26 cellular contexts compared by ENCODE assay signal in genomic region chr14:26992403-26993115, GRCh38.
DNase-seq lines count a peak whose midpoint lies in the region; ATAC-seq, FAIRE-seq and TF ChIP-seq lines count a peak whose summit lies in the region.
"Had no signal": no experiment of that assay in that cellular context is flagged by ENCODE, and none has a peak within 500 bp of the region (broad histone marks: within the 10 kb centered on the region; RNA-seq: fewer than 3 reads in every experiment).

No MANE protein-coding gene starts in this region.

- no peak for TF ChIP-seq RAD21 in K562 (CRISPR knock-in tag; conservative IDR thresholded peaks at IDR 0.05 in 1 of 2, IDR thresholded peaks at IDR 0.05 in 1 of 2)

- H3K9ac ChIP-seq in K562 (ENCODE audit: insufficient read depth in 1 of 2, low read depth in 2 of 2, low read length in 2 of 2), result no peak overlapping the region
- H3K9ac ChIP-seq: KMS-11 had no signal

- no peak overlapping the region for H3K4me3 ChIP-seq in K562
- no peak overlapping the region for H3K4me3 ChIP-seq in spleen
- H3K4me3 ChIP-seq: GM23338, SJSA1 had no signal

- H2AFZ ChIP-seq in K562 (ENCODE audit: low read depth, low read length), result no peak overlapping the region
- H2AFZ ChIP-seq: GM23338 had no signal

- ATAC-seq in K562 (no peak), left colon (peak; percentile 95), GM21825 (IDR thresholded peaks at IDR 0.05; ENCODE audit: unreplicated experiment) (no peak), WTC11 (no peak)
- ATAC-seq: GM23338, T-cell had no signal

- no peaks in the 10 kb centered on the region for H3K27me3 Mint-ChIP-seq in WTC11 (ENCODE audit: low read depth)
- H3K27me3 Mint-ChIP-seq: B cell; CD4-positive, CD25-positive, alpha-beta regulatory T cell; T-cell had no signal

- BruUV-seq in K562 (replicated peaks; lab: Mats Ljungman, UMichigan), result no TSS peak

- no peaks in the 10 kb centered on the region for H3K79me2 ChIP-seq in K562 (ENCODE audit: control insufficient read depth, insufficient read depth, low read length)

- H3K9me3 Mint-ChIP-seq in WTC11, result no peaks in the 10 kb centered on the region
- H3K9me3 Mint-ChIP-seq: GM23338, H9 had no signal

- no peak overlapping the region for H3K4me3 Mint-ChIP-seq in WTC11
- H3K4me3 Mint-ChIP-seq: B cell; CD4-positive, CD25-positive, alpha-beta regulatory T cell; GM23338; H9; T-cell had no signal

- H3K27me3 ChIP-seq in K562 (ENCODE audit: control insufficient read depth in 2 of 2, insufficient read depth in 2 of 2, low read length in 2 of 2), result no peaks in the 10 kb centered on the region
- H3K27me3 ChIP-seq in spleen (replicated peaks in 1 of 7), result no peaks in the 10 kb centered on the region
- H3K27me3 ChIP-seq: SJSA1 had no signal

- POLR2A ChIA-PET in K562 (lab: Yijun Ruan, JAX), result no interaction called here
- POLR2A ChIA-PET in WTC11 (lab: Charles Lee), result no interaction called here

- no peak for TF ChIP-seq CTCF in 22Rv1 (IDR thresholded peaks at IDR 0.05)
- no peak for TF ChIP-seq CTCF in C4-2B (conservative IDR thresholded peaks at IDR 0.05)
- TF ChIP-seq CTCF in K562 (IDR thresholded peaks at IDR 0.05 in 2 of 3, conservative IDR thresholded peaks at IDR 0.05 in 1 of 3; ENCODE audit: insufficient read depth in 2 of 3, low read depth in 1 of 3, low read length in 3 of 3), result no peak
- TF ChIP-seq CTCF in spleen (IDR thresholded peaks at IDR 0.05 in 8 of 11, conservative IDR thresholded peaks at IDR 0.05 in 3 of 11), result no peak
- TF ChIP-seq CTCF in WTC11 (IDR thresholded peaks at IDR 0.05), result no peak

- H3K4me1 ChIP-seq in K562 (replicated peaks in 1 of 2; ENCODE audit: control insufficient read depth in 2 of 2, insufficient read depth in 2 of 2, low read length in 2 of 2) (no peaks in the 10 kb centered on the region), spleen (no peaks in the 10 kb centered on the region)
- H3K4me1 ChIP-seq: SJSA1 had no signal

- peaks cover 19% of the 10 kb centered on the region for H3K4me1 Mint-ChIP-seq in WTC11
- H3K4me1 Mint-ChIP-seq: B cell; CD4-positive, CD25-positive, alpha-beta regulatory T cell; T-cell had no signal

- 13% methylated on average over 3 of the region's 3 CpGs for WGBS in K562 (ENCODE audit: insufficient coverage, low coverage, missing lambda C conversion rate)
- 52 to 75% (median 58%) methylated on average over 3 of the region's 3 CpGs for WGBS in spleen, 5 donors

- no peaks in the 10 kb centered on the region for H3K9me1 ChIP-seq in K562 (ENCODE audit: control insufficient read depth, insufficient read depth, low read length)

- in situ Hi-C loops in K562 (cut with MboI), result no loop called here

- no peak for FAIRE-seq in K562 (lab: Jason Lieb, UNC)
- FAIRE-seq: GM18507 had no signal

- H3K36me3 Mint-ChIP-seq in WTC11, result no peaks in the 10 kb centered on the region
- H3K36me3 Mint-ChIP-seq: CD4-positive, CD25-positive, alpha-beta regulatory T cell; T-cell had no signal

- intact Hi-C loops in K562 (cut with micrococcal nuclease), result no loop called here
- intact Hi-C loops in left colon (cut with DNase I, micrococcal nuclease), result no loop called here
- intact Hi-C loops in spleen (cut with DNase I; ENCODE audit: low total_unique reads), result no loop called here

- no peak for DNase-seq in K562 (ENCODE audit: extremely low read depth in 1 of 4, low spot score in 3 of 4)
- no peak for DNase-seq in left colon
- no peak for DNase-seq in NOMO-1 (lab: John Stamatoyannopoulos, UW; ENCODE audit: unreplicated experiment in 2 of 2)
- DNase-seq in spleen, result no peak
- no peak for DNase-seq in WTC11 (ENCODE audit: low spot score)
- DNase-seq: CD4-positive, CD25-positive, alpha-beta regulatory T cell; DMS153; H9; NCI-H1048; NCI-H1417 treated with DMSO at 0.1 percent for 48 hours; NCI-H1694 treated with DMSO at 0.1 percent for 48 hours; NCI-H2081; NCI-H2227 treated with DMSO at 0.1 percent for 48 hours; NCI-H524; NCI-H748 treated with DMSO at 0.1 percent for 48 hours; Right ventricle myocardium superior; RPMI8226; T-cell had no signal

- CTCF ChIA-PET in K562 (lab: Yijun Ruan, JAX; ENCODE audit: low intra/inter-chr PET ratio), result no interaction called here
- CTCF ChIA-PET in WTC11 (lab: Charles Lee), result no interaction called here

- peak overlapping the region; percentile 48 for H3K27ac ChIP-seq in 22Rv1
- peak overlapping the region; percentile 74 for H3K27ac ChIP-seq in C4-2B
- no peak overlapping the region for H3K27ac ChIP-seq in K562 (ENCODE audit: extremely low read depth, low read depth, low read length)
- H3K27ac ChIP-seq in spleen, result no peak overlapping the region
- H3K27ac ChIP-seq: KMS-11, SJSA1 had no signal

- H3K4me2 ChIP-seq in K562 (ENCODE audit: insufficient read depth, low read length), result no peak overlapping the region
- H3K4me2 ChIP-seq: GM23338, KMS-11 had no signal

- no peak for TF ChIP-seq EP300 in K562 (IDR thresholded peaks at IDR 0.05; ENCODE audit: low read length)

- no peak for TF ChIP-seq POLR2A in K562 (conservative IDR thresholded peaks at IDR 0.05)
- no peak for TF ChIP-seq POLR2A in spleen (IDR thresholded peaks at IDR 0.05)

- H3K9me3 ChIP-seq in K562 (replicated peaks; ENCODE audit: control insufficient read depth, insufficient read depth, low read depth, low read length), result no peaks in the 10 kb centered on the region
- peaks cover 0 to under 1% (median 0%) of the 10 kb centered on the region in 8 donors for H3K9me3 ChIP-seq in spleen
- H3K9me3 ChIP-seq: SJSA1 had no signal

- no peak overlapping the region for H3K27ac Mint-ChIP-seq in WTC11
- H3K27ac Mint-ChIP-seq: B cell; CD4-positive, CD25-positive, alpha-beta regulatory T cell; GM23338; H9; T-cell had no signal

- no peaks in the 10 kb centered on the region for H3K36me3 ChIP-seq in K562 (ENCODE audit: control insufficient read depth, insufficient read depth, low read length)
- H3K36me3 ChIP-seq in spleen, result no peaks in the 10 kb centered on the region
- H3K36me3 ChIP-seq: SJSA1 had no signal

- no peaks in the 10 kb centered on the region for H4K20me1 ChIP-seq in K562 (replicated peaks; ENCODE audit: control insufficient read depth, insufficient read depth, low read length)

TF ChIP-seq in K562, 482 proteins besides CTCF, POLR2A, EP300 and RAD21:
- TF ChIP-seq CEBPG (CRISPR knock-in tag; IDR thresholded peaks at IDR 0.05) (no peak), CEBPG (tag; conservative IDR thresholded peaks at IDR 0.05 in 1 of 2, IDR thresholded peaks at IDR 0.05 in 1 of 2) (peak; percentile 26 to 59; a peak in 2 of 4 replicates), ETV5 (CRISPR knock-in tag; IDR thresholded peaks at IDR 0.05; ENCODE audit: low read depth) (no peak), CEBPB (tag; IDR thresholded peaks at IDR 0.05) (0 out of 2 replicates have a peak, but pooled peaks have one; percentile 28)
TF ChIP-seq in K562: peak in this region for 2.

TF ChIP-seq in WTC11, 78 proteins besides CTCF, POLR2A, EP300 and RAD21 (continues in another document):
- TF ChIP-seq FOXP1 (CRISPR knock-in tag; IDR thresholded peaks at IDR 0.05; ENCODE audit: borderline replicate concordance) (no peak), ZNF263 (CRISPR knock-in tag; IDR thresholded peaks at IDR 0.05; ENCODE audit: low read depth) (no peak), IRF1 (CRISPR knock-in tag; IDR thresholded peaks at IDR 0.05) (no peak), ATF1 (CRISPR knock-in tag; IDR thresholded peaks at IDR 0.05) (no peak), TCF7 (CRISPR knock-in tag; IDR thresholded peaks at IDR 0.05; ENCODE audit: low read depth) (no peak), ZNF671 (CRISPR knock-in tag; IDR thresholded peaks at IDR 0.05) (no peak), SMAD3 (CRISPR knock-in tag; IDR thresholded peaks at IDR 0.05; ENCODE audit: borderline replicate concordance) (no peak), OVOL2 (CRISPR knock-in tag; IDR thresholded peaks at IDR 0.05; ENCODE audit: borderline replicate concordance) (no peak), NFATC4 (CRISPR knock-in tag; IDR thresholded peaks at IDR 0.05) (no peak), ZNF416 (CRISPR knock-in tag; IDR thresholded peaks at IDR 0.05) (no peak), HMGXB4 (CRISPR knock-in tag; IDR thresholded peaks at IDR 0.05) (no peak), MXD4 (CRISPR knock-in tag; IDR thresholded peaks at IDR 0.05; ENCODE audit: borderline replicate concordance) (no peak), SP1 (CRISPR knock-in tag; conservative IDR thresholded peaks at IDR 0.05) (no peak)
- TF ChIP-seq, protein P1, sequence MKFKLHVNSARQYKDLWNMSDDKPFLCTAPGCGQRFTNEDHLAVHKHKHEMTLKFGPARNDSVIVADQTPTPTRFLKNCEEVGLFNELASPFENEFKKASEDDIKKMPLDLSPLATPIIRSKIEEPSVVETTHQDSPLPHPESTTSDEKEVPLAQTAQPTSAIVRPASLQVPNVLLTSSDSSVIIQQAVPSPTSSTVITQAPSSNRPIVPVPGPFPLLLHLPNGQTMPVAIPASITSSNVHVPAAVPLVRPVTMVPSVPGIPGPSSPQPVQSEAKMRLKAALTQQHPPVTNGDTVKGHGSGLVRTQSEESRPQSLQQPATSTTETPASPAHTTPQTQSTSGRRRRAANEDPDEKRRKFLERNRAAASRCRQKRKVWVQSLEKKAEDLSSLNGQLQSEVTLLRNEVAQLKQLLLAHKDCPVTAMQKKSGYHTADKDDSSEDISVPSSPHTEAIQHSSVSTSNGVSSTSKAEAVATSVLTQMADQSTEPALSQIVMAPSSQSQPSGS (CRISPR knock-in tag; IDR thresholded peaks at IDR 0.05; ENCODE audit: borderline replicate concordance, low read depth), result no peak

Comparison
In these comparisons a context has a peak if more than half of its experiments do, and no peak if none do; other contexts are left out.
1. H3K27ac ChIP-seq: peak in 22Rv1 (single experiment) and C4-2B (single experiment); none in K562 (single experiment) and spleen (0 of 8).